In the genomic region with DNA sequence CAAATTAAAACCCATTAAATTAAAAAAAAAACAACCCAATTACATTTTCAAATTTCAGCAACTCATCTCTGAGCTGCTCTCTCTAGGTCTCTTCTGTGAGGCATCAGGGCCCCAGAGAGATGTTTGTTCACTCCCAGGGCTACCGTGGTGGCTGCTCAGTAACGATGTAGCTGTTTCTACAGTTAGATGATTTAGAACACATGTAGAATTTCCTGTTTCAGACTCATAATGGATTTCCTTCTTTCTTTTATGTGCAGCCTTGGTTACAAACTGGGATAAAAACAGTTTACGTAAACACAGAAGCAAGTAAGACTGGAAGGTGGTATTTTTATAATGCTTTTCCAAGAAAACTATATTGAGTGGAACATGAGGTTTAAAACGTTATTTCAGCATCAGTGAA, we compare ENCODE assay signal across 1 cellular context.
TF ChIP-seq lines count a peak whose summit lies in the region.

No MANE protein-coding gene starts in this region.

TF ChIP-seq in SK-N-SH treated with all-trans-retinoic acid at 6 μM for 48 hours, 23 proteins besides CTCF, POLR2A, EP300 and RAD21 (continued from another document):
- TF ChIP-seq TCF4 (CRISPR knock-in tag; IDR thresholded peaks at IDR 0.05; ENCODE audit: borderline replicate concordance) (no peak), OSR1 (CRISPR knock-in tag; IDR thresholded peaks at IDR 0.05) (no peak), ZNF565 (CRISPR knock-in tag; conservative IDR thresholded peaks at IDR 0.05; ENCODE audit: low read depth) (no peak), BACH2 (CRISPR knock-in tag; IDR thresholded peaks at IDR 0.05; ENCODE audit: borderline replicate concordance) (no peak), ISL1 (CRISPR knock-in tag; IDR thresholded peaks at IDR 0.05) (no peak), ZNF70 (CRISPR knock-in tag; IDR thresholded peaks at IDR 0.05) (no peak), ZFP30 (CRISPR knock-in tag; IDR thresholded peaks at IDR 0.05) (no peak), ZNF8 (CRISPR knock-in tag; IDR thresholded peaks at IDR 0.05) (no peak), GLIS3 (CRISPR knock-in tag; IDR thresholded peaks at IDR 0.05) (no peak), SNAI2 (CRISPR knock-in tag; IDR thresholded peaks at IDR 0.05) (no peak)
- TF ChIP-seq, protein P1, sequence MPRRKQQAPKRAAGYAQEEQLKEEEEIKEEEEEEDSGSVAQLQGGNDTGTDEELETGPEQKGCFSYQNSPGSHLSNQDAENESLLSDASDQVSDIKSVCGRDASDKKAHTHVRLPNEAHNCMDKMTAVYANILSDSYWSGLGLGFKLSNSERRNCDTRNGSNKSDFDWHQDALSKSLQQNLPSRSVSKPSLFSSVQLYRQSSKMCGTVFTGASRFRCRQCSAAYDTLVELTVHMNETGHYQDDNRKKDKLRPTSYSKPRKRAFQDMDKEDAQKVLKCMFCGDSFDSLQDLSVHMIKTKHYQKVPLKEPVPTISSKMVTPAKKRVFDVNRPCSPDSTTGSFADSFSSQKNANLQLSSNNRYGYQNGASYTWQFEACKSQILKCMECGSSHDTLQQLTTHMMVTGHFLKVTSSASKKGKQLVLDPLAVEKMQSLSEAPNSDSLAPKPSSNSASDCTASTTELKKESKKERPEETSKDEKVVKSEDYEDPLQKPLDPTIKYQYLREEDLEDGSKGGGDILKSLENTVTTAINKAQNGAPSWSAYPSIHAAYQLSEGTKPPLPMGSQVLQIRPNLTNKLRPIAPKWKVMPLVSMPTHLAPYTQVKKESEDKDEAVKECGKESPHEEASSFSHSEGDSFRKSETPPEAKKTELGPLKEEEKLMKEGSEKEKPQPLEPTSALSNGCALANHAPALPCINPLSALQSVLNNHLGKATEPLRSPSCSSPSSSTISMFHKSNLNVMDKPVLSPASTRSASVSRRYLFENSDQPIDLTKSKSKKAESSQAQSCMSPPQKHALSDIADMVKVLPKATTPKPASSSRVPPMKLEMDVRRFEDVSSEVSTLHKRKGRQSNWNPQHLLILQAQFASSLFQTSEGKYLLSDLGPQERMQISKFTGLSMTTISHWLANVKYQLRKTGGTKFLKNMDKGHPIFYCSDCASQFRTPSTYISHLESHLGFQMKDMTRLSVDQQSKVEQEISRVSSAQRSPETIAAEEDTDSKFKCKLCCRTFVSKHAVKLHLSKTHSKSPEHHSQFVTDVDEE (CRISPR knock-in tag; IDR thresholded peaks at IDR 0.05), result no peak
